8 cellular contexts compared by ENCODE assay signal in the genomic region with DNA sequence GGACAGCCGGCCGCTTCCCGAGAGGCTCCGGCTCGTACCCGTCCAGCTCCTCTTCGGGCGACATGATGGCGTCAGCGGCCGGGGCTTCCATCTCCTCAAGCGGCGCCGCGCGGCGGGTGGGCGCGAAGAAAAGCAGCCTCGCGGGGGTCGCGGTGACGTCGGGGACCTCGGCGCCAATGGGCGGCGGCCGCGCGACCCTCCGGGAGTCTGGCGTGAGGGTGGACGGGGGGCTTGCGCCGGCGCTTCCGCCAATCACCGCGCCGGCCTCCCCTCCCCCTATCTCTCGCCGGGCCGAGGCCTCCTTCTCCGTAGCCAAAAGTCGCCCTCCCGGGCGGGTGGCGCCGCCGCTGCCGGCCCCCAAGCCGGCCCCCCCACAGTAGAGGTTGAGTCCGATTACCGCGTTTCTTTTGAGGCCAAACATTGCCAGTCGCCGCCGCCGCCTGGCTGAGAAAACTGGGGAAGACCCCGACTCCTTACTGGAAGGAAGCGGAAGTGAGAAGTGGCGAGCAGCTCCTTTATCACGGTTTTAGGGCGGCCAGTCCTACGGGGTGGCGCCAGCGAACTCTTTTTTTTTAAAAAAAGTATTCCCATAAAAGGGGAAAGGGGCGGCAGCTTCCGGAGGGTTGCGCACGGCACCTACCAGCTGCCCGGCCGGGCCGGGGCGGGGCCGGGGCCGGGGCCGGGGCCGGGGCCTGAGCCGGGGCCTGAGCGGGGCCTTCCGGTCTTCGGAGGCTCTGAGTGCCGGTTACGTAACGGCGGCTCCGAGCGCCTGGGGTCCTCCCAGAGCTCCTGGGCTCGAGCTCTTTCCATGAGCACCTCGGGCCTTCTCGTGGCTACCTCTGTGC. TPM values are rescaled to one million over a fixed set of nuclear protein-coding genes. Genes with fewer than 3 reads are reported as not detected.
DNase-seq lines count a peak whose midpoint lies in the region; ATAC-seq lines count a peak whose summit lies in the region.

Gene MCL1, minus strand, starts transcription at position 501 of the 845 bp plus-strand sequence. Its CDS starts 80 bp downstream, at position 421.

- ATAC-seq in GM19324 (IDR thresholded peaks at IDR 0.05; ENCODE audit: low FRiP score, unreplicated experiment) (peak; percentile 94), HG03460 (IDR thresholded peaks at IDR 0.05; ENCODE audit: unreplicated experiment) (peak; percentile 82), left lobe of liver (peak; percentile 85)

- peaks cover 59% of the 10 kb centered on the region for H3K4me1 ChIP-seq in BLaER1

- H3K27me3 ChIP-seq in BLaER1: no peaks in the 10 kb centered on the region

- peaks cover 50% of the 10 kb centered on the region for H4K20me1 ChIP-seq in BLaER1

- H3K27ac ChIP-seq in BLaER1: peak within 1 kb of the TSS; percentile 99

- H3K4me3 ChIP-seq in BLaER1: peak within 1 kb of the TSS; percentile 100

- peak within 1 kb of the TSS; percentile 99 for H3K9ac ChIP-seq in BLaER1

- peak; percentile 99 for DNase-seq in NCI-H526 treated with DMSO at 0.1 percent for 48 hours (lab: John Stamatoyannopoulos, UW)
- peak; percentile 80 for DNase-seq in activated CD4-positive, alpha-beta T cell treated with anti-CD3 and anti-CD28 coated beads, Interleukin-2, amount 50 U/mL, for 1 hour
- DNase-seq in cortex of kidney (lab: John Stamatoyannopoulos, UW): peak; percentile 67
- peak; percentile 93 for DNase-seq in left lobe of liver (ENCODE audit: low spot score)
- peak; percentile 83 to 87 for DNase-seq in stimulated activated CD4-positive, alpha-beta T cell treated with anti-CD3 and anti-CD28 coated beads, Interleukin-2, amount 100 ng/mL, for 24 hours

- peak within 1 kb of the TSS; percentile 96 for H3K4me2 ChIP-seq in BLaER1

- H3K36me3 ChIP-seq in BLaER1: peaks cover 35% of the 10 kb centered on the region

- no peaks in the 10 kb centered on the region for H3K9me3 ChIP-seq in BLaER1

RNA-seq across cellular contexts. Expression of gene MCL1, which starts in this region (rescaled TPM):
- 103 TPM for total RNA-seq in left lobe of liver

Comparison
In these comparisons a context has a peak if more than half of its experiments do, and no peak if none do; other contexts are left out.
1. Peak in every context shown above with its lines: DNase-seq, ATAC-seq, H3K4me3 ChIP-seq and H3K27ac ChIP-seq.